In the genomic region with DNA sequence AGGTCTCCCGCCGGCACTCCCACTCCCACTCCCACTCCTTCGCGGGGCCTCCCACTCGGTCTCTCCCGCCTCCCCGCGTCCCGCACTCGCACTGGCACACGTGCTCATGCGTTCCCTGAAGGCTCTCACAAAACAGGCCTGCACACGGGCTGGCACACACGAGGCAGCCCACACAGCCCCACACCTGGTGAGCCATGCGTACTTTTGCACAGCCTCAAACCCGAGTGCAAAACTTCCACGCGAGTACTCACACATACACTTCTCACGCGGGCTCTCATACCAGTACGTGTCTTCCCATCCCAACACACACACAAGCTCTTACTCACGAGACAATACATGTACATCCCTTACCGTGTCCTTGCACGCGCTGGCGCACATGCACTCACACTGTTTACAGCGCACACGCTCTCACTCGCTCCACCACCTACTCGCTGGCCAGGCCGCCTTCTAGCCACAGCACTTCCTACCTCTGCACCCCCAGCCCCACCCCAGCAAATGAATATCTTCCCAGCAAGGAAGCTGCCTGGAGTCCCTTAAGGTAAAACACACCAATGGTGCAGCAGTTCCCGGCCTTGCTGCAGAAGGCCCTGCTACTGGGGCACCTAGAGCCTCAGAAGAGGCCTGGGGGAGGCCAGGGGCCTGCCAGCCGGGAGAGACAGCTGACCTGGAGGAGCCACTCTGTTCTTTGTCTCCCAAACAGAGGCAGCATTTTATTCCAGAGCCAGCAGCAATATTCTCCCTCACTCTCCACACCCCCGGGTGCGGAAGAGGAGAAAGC, we compare ENCODE assay signal across 1 cellular context.
TF ChIP-seq lines count a peak whose summit lies in the region.

No MANE protein-coding gene starts in this region.

TF ChIP-seq in K562, 482 proteins besides CTCF, POLR2A, EP300 and RAD21 (continued from another document and continues in another):
- TF ChIP-seq, protein P1, sequence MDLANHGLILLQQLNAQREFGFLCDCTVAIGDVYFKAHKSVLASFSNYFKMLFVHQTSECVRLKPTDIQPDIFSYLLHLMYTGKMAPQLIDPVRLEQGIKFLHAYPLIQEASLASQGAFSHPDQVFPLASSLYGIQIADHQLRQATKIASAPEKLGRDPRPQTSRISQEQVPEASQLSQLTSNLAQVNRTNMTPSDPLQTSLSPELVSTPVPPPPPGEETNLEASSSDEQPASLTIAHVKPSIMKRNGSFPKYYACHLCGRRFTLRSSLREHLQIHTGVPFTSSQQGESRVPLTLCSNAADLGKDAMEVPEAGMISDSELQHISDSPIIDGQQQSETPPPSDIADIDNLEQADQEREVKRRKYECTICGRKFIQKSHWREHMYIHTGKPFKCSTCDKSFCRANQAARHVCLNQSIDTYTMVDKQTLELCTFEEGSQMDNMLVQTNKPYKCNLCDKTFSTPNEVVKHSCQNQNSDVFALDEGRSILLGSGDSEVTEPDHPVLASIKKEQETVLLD (IDR thresholded peaks at IDR 0.05) = peak; percentile 92
- TF ChIP-seq KLF16 (IDR thresholded peaks at IDR 0.05) = peak; percentile 22; the same call in 1 of the 2 replicates
- TF ChIP-seq, protein P2, sequence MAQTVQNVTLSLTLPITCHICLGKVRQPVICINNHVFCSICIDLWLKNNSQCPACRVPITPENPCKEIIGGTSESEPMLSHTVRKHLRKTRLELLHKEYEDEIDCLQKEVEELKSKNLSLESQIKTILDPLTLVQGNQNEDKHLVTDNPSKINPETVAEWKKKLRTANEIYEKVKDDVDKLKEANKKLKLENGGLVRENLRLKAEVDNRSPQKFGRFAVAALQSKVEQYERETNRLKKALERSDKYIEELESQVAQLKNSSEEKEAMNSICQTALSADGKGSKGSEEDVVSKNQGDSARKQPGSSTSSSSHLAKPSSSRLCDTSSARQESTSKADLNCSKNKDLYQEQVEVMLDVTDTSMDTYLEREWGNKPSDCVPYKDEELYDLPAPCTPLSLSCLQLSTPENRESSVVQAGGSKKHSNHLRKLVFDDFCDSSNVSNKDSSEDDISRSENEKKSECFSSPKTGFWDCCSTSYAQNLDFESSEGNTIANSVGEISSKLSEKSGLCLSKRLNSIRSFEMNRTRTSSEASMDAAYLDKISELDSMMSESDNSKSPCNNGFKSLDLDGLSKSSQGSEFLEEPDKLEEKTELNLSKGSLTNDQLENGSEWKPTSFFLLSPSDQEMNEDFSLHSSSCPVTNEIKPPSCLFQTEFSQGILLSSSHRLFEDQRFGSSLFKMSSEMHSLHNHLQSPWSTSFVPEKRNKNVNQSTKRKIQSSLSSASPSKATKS (CRISPR knock-in tag; IDR thresholded peaks at IDR 0.05) = no peak
- TF ChIP-seq, protein P3, sequence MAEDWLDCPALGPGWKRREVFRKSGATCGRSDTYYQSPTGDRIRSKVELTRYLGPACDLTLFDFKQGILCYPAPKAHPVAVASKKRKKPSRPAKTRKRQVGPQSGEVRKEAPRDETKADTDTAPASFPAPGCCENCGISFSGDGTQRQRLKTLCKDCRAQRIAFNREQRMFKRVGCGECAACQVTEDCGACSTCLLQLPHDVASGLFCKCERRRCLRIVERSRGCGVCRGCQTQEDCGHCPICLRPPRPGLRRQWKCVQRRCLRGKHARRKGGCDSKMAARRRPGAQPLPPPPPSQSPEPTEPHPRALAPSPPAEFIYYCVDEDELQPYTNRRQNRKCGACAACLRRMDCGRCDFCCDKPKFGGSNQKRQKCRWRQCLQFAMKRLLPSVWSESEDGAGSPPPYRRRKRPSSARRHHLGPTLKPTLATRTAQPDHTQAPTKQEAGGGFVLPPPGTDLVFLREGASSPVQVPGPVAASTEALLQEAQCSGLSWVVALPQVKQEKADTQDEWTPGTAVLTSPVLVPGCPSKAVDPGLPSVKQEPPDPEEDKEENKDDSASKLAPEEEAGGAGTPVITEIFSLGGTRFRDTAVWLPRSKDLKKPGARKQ (CRISPR knock-in tag; IDR thresholded peaks at IDR 0.05) = no peak
- peak; percentile 18 for TF ChIP-seq TAF9B (IDR thresholded peaks at IDR 0.05; ENCODE audit: partially characterized antibody)
- TF ChIP-seq RBM14 (IDR thresholded peaks at IDR 0.05; ENCODE audit: borderline replicate concordance, insufficient read depth, low read depth, low read length) = no peak
- no peak for TF ChIP-seq ZNF445 (CRISPR knock-in tag; IDR thresholded peaks at IDR 0.05; ENCODE audit: low read depth)
- TF ChIP-seq BRD4 (IDR thresholded peaks at IDR 0.05) = peak; percentile 29; the same call in 1 of the 2 replicates
- no peak for TF ChIP-seq KLF13 (tag; IDR thresholded peaks at IDR 0.05; ENCODE audit: borderline replicate concordance, low read depth)
- no peak for TF ChIP-seq ZNF780A (CRISPR knock-in tag; IDR thresholded peaks at IDR 0.05)
- TF ChIP-seq BCL6 (CRISPR knock-in tag; IDR thresholded peaks at IDR 0.05) = no peak
- no peak for TF ChIP-seq ETS2 (tag; IDR thresholded peaks at IDR 0.05; ENCODE audit: borderline replicate concordance, poor library complexity, severe bottlenecking)
- TF ChIP-seq ELF1 (tag; IDR thresholded peaks at IDR 0.05) = peak; percentile 57
- TF ChIP-seq NR4A1 (CRISPR knock-in tag; IDR thresholded peaks at IDR 0.05) = no peak
- 0 out of 2 replicates have a peak, but pooled peaks have one; percentile 63 for TF ChIP-seq NR4A1 (tag; IDR thresholded peaks at IDR 0.05)
- TF ChIP-seq, protein P4, sequence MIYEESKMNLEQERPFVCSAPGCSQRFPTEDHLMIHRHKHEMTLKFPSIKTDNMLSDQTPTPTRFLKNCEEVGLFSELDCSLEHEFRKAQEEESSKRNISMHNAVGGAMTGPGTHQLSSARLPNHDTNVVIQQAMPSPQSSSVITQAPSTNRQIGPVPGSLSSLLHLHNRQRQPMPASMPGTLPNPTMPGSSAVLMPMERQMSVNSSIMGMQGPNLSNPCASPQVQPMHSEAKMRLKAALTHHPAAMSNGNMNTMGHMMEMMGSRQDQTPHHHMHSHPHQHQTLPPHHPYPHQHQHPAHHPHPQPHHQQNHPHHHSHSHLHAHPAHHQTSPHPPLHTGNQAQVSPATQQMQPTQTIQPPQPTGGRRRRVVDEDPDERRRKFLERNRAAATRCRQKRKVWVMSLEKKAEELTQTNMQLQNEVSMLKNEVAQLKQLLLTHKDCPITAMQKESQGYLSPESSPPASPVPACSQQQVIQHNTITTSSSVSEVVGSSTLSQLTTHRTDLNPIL (CRISPR knock-in tag; IDR thresholded peaks at IDR 0.05) = no peak
- no peak for TF ChIP-seq ZNF354B (CRISPR knock-in tag; IDR thresholded peaks at IDR 0.05)
- 0 out of 2 replicates have a peak, but pooled peaks have one; percentile 28 for TF ChIP-seq ZNF224 (CRISPR knock-in tag; IDR thresholded peaks at IDR 0.05)
- TF ChIP-seq ZNF324 (CRISPR knock-in tag; IDR thresholded peaks at IDR 0.05) = no peak
- TF ChIP-seq, protein P5, sequence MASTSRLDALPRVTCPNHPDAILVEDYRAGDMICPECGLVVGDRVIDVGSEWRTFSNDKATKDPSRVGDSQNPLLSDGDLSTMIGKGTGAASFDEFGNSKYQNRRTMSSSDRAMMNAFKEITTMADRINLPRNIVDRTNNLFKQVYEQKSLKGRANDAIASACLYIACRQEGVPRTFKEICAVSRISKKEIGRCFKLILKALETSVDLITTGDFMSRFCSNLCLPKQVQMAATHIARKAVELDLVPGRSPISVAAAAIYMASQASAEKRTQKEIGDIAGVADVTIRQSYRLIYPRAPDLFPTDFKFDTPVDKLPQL (IDR thresholded peaks at IDR 0.05; ENCODE audit: extremely low read depth, insufficient read length) = no peak
- TF ChIP-seq, protein P6, sequence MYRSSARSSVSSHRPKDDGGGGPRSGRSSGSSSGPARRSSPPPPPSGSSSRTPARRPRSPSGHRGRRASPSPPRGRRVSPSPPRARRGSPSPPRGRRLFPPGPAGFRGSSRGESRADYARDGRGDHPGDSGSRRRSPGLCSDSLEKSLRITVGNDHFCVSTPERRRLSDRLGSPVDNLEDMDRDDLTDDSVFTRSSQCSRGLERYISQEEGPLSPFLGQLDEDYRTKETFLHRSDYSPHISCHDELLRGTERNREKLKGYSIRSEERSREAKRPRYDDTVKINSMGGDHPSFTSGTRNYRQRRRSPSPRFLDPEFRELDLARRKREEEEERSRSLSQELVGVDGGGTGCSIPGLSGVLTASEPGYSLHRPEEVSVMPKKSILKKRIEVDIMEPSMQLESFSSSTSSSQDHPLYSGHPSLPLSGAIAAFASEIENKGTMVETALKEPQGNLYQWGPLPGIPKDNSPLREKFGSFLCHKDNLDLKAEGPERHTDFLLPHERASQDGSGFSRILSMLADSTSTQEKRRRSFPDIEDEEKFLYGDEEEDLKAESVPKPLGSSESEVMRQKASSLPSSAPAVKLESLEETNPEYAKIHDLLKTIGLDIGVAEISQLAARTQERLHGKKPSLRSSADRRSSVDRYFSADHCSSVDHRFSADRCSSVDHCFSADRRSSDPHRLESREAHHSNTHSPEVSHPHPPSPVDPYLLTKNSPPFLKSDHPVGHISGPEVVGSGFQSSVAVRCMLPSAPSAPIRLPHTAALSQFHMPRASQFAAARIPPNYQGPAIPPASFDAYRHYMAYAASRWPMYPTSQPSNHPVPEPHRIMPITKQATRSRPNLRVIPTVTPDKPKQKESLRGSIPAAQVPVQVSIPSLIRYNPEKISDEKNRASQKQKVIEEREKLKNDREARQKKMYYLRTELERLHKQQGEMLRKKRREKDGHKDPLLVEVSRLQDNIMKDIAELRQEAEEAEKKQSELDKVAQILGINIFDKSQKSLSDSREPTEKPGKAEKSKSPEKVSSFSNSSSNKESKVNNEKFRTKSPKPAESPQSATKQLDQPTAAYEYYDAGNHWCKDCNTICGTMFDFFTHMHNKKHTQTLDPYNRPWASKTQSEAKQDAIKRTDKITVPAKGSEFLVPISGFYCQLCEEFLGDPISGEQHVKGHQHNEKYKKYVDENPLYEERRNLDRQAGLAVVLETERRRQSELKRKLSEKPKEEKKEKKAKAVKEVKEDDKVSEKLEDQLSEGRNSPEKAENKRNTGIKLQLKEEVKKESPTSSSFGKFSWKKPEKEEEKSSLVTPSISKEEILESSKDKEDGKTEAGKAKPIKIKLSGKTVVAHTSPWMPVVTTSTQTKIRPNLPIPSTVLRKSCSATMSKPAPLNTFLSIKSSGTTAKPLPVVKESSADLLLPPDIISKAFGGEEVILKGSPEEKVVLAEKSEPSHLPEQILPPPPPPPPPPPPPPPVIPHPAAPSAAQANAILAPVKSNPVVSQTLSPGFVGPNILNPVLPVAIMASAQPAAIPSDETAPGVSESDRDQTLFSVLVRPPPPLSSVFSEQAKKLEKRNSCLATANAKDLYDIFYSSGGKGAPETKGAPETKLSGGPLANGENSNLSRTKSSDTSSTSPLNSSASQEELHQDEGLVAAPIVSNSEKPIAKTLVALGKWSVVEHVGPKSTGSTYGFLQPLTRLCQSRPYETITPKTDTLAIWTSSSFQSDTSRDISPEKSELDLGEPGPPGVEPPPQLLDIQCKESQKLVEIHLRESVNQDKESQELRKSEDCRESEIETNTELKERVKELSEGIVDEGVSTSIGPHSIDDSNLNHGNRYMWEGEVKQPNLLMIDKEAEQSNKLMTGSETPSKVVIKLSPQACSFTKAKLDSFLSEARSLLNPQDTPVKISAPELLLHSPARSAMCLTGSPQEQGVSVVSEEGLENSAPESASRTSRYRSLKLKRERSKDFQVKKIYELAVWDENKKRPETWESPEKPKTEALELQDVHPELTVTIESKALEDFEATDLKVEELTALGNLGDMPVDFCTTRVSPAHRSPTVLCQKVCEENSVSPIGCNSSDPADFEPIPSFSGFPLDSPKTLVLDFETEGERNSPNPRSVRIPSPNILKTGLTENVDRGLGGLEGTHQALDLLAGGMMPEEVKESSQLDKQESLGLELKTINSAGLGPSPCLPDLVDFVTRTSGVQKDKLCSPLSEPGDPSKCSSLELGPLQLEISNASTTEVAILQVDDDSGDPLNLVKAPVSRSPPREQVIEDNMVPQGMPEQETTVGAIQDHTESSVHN (IDR thresholded peaks at IDR 0.05; ENCODE audit: borderline replicate concordance in 1 of 2, low read depth in 1 of 2) = peak in 1 of 2 experiments; percentile 49; a peak in 1 of 4 replicates
- peak in 1 of 2 experiments; percentile 6; a peak in 3 of 4 replicates for TF ChIP-seq MAZ (CRISPR knock-in tag; conservative IDR thresholded peaks at IDR 0.05 in 1 of 2, IDR thresholded peaks at IDR 0.05 in 1 of 2)
- TF ChIP-seq, protein P7, sequence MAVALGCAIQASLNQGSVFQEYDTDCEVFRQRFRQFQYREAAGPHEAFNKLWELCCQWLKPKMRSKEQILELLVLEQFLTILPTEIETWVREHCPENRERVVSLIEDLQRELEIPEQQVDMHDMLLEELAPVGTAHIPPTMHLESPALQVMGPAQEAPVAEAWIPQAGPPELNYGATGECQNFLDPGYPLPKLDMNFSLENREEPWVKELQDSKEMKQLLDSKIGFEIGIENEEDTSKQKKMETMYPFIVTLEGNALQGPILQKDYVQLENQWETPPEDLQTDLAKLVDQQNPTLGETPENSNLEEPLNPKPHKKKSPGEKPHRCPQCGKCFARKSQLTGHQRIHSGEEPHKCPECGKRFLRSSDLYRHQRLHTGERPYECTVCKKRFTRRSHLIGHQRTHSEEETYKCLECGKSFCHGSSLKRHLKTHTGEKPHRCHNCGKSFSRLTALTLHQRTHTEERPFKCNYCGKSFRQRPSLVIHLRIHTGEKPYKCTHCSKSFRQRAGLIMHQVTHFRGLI (CRISPR knock-in tag; IDR thresholded peaks at IDR 0.05) = no peak
- 0 out of 2 replicates have a peak, but pooled peaks have one; percentile 40 for TF ChIP-seq ELF4 (CRISPR knock-in tag; IDR thresholded peaks at IDR 0.05)
- TF ChIP-seq LARP7 (IDR thresholded peaks at IDR 0.05) = no peak; the same call in 1 of the 2 replicates
- 0 out of 2 replicates have a peak, but pooled peaks have one; percentile 16 for TF ChIP-seq ZNF263 (CRISPR knock-in tag; IDR thresholded peaks at IDR 0.05; ENCODE audit: borderline replicate concordance)
- TF ChIP-seq CBX1 (IDR thresholded peaks at IDR 0.05; ENCODE audit: low read depth) = peak; percentile 82; the same call in 1 of the 2 replicates
- no peak for TF ChIP-seq CBX2 (IDR thresholded peaks at IDR 0.05; ENCODE audit: insufficient read depth, low read length, poor library complexity, severe bottlenecking)
- TF ChIP-seq PHF20 (IDR thresholded peaks at IDR 0.05; ENCODE audit: partially characterized antibody) = no peak
- TF ChIP-seq BHLHE40 (IDR thresholded peaks at IDR 0.05; ENCODE audit: low read length) = peak; percentile 77
- TF ChIP-seq MTA3 (IDR thresholded peaks at IDR 0.05; ENCODE audit: borderline replicate concordance) = peak; percentile 55
- peak; percentile 37 for TF ChIP-seq ASH1L (IDR thresholded peaks at IDR 0.05; ENCODE audit: borderline replicate concordance, low read depth, partially characterized antibody)
- no peak for TF ChIP-seq CBX3 (IDR thresholded peaks at IDR 0.05; ENCODE audit: borderline replicate concordance in 1 of 2, low read length in 2 of 2)
- TF ChIP-seq TBP (optimal IDR thresholded peaks at IDR 0.05; ENCODE audit: low read depth, low read length) = peak; percentile 65
- TF ChIP-seq NFRKB (IDR thresholded peaks at IDR 0.05; ENCODE audit: low read depth) = peak; percentile 85
- TF ChIP-seq EHMT2 (IDR thresholded peaks at IDR 0.05) = no peak
- TF ChIP-seq ZBED1 (IDR thresholded peaks at IDR 0.05) = no peak
- no peak; the same call in 1 of the 2 replicates for TF ChIP-seq SMAD4 (CRISPR knock-in tag; conservative IDR thresholded peaks at IDR 0.05)
- TF ChIP-seq ILF3 (IDR thresholded peaks at IDR 0.05; ENCODE audit: borderline replicate concordance) = no peak
- no peak for TF ChIP-seq KLF6 (CRISPR knock-in tag; IDR thresholded peaks at IDR 0.05; ENCODE audit: borderline replicate concordance)
- no peak for TF ChIP-seq PHB2 (IDR thresholded peaks at IDR 0.05; ENCODE audit: low read depth)
- no peak for TF ChIP-seq NR3C1 (CRISPR knock-in tag; IDR thresholded peaks at IDR 0.05)
- TF ChIP-seq HLTF (IDR thresholded peaks at IDR 0.05) = peak; percentile 77; the same call in 1 of the 2 replicates
- 0 out of 2 replicates have a peak, but pooled peaks have one; percentile 25 for TF ChIP-seq MEF2D (tag; conservative IDR thresholded peaks at IDR 0.05; ENCODE audit: low read depth)
- no peak for TF ChIP-seq PHB (CRISPR knock-in tag; IDR thresholded peaks at IDR 0.05)
